7 cellular contexts compared by ENCODE assay signal in genomic region chr4:6991771-6992557, GRCh38. TPM values are rescaled to one million over a fixed set of nuclear protein-coding genes. Genes with fewer than 3 reads are reported as not detected.
DNase-seq lines count a peak whose midpoint lies in the region; ATAC-seq, FAIRE-seq and TF ChIP-seq lines count a peak whose summit lies in the region.

No MANE protein-coding gene starts in this region.

- FAIRE-seq in H54 (lab: Jason Lieb, UNC), result peak; percentile 43

- peak overlapping the region in 18 of 21 experiments; percentile 26 to 77 (median 58) for H3K27ac ChIP-seq in skin epidermis

- TF ChIP-seq POLR2A in H54 (IDR thresholded peaks at IDR 0.05; ENCODE audit: low read depth, low read length), result no peak
- TF ChIP-seq POLR2A in erythroblast (IDR thresholded peaks at IDR 0.05; ENCODE audit: low read length), result no peak

- H3K4me3 ChIP-seq in fibroblast of mammary gland (ENCODE audit: control insufficient read depth, low read depth, low read length) (peak overlapping the region; percentile 31), skin epidermis (peak overlapping the region in 1 of 7 experiments; percentile 8)

- in situ Hi-C loops in SK-MEL-5 (cut with HindIII; ENCODE audit: low pct_unique_long_range_greater_than_20kb, low sequenced_read_pairs), result no loop called here

- no peak for TF ChIP-seq CTCF in fibroblast of mammary gland (conservative IDR thresholded peaks at IDR 0.05; ENCODE audit: control insufficient read depth, insufficient read depth, low read depth, low read length)

- ATAC-seq in HG03460 (IDR thresholded peaks at IDR 0.05; ENCODE audit: unreplicated experiment), result no peak
- ATAC-seq in GM19035 (IDR thresholded peaks at IDR 0.05; ENCODE audit: unreplicated experiment), result no peak

- DNase-seq in H54 (ENCODE audit: insufficient read length, low spot score) (peak; percentile 69), SK-MEL-5 (ENCODE audit: low read depth, low spot score) (peak; percentile 47), fibroblast of mammary gland (ENCODE audit: low read depth) (peak; percentile 94), erythroblast (lab: John Stamatoyannopoulos, UW) (no peak)

RNA-seq across cellular contexts. Expression of gene TADA2B, which starts 51.2 kb away (rescaled TPM):
- 9.3 and 9.6 TPM in 2 replicates for total RNA-seq in SK-MEL-5 (2014; rRNA removed; shearing (Covaris generic))
- 13.6 and 17.6 TPM in 2 replicates for polyA plus RNA-seq in SK-MEL-5 (2015; cell fraction: cytosol; rRNA removed)
- 3.8 and 4.0 TPM in 2 replicates for polyA plus RNA-seq in SK-MEL-5 (2015; cell fraction: nucleus; rRNA removed)

Comparison
In these comparisons a context has a peak if more than half of its experiments do, and no peak if none do; other contexts are left out.
1. DNase-seq: peak in H54 (single experiment), SK-MEL-5 (single experiment) and fibroblast of mammary gland (single experiment); none in erythroblast (0 of 2).